In the genomic region with DNA sequence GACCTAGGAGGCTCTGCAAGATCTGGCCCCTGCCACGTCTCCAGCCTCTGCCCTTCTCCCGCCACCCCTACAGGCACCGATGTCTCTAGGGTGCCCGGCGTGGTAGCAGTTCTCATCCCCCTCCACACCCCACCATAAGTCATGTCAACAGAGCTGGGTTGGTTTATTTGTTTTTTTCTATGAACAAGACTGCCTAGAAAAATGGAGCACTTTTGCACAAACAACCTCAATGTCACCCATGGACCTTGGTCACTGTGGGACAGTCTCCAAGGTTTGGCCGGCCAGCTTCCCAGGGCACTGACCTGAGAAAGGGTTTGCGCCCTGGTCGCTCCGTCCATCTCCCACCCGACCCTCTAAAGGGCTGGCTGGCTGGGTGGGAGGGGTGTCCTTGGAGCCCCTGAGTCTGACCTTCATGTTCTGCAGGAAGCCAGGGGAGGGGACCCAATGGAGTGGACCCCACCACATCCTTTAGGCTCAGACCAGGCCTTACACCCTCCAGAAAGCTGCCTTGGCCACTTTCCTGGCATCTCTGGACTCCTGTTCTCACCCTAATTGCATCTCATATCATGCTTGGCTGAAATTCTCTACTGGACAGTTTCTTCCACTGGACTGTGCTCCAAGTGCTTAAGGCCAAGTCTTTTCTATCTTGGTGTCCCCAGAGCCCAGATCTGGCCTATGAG, we compare ENCODE assay signal across 17 cellular contexts.
"Had no signal": no experiment of that assay in that cellular context is flagged by ENCODE, and none has a peak within 500 bp of the region (broad histone marks: within the 10 kb centered on the region; RNA-seq: fewer than 3 reads in every experiment).

No MANE protein-coding gene starts in this region.

- H3K36me3 ChIP-seq: neutrophil, pancreas, uterus had no signal

- H3K4me3 ChIP-seq: pancreas, uterus had no signal

- H3K4me1 ChIP-seq: uterus had no signal

- ATAC-seq: activated CD4-positive, alpha-beta T cell treated with anti-CD3 and anti-CD28 coated beads for 36 hours; pancreas had no signal

- H3K9me3 ChIP-seq: neutrophil, pancreas, uterus had no signal

- H3K27me3 ChIP-seq: neutrophil, pancreas, uterus had no signal

- DNase-seq: activated B cell treated with CpG ODN at 0.5 μM for 24 hours; activated CD4-positive, alpha-beta memory T cell treated with anti-CD3 and anti-CD28 coated beads for 36 hours; activated CD4-positive, alpha-beta T cell treated with anti-CD3 and anti-CD28 coated beads for 36 hours; activated naive CD4-positive, alpha-beta T cell treated with Interleukin-2 at 50 U/mL for 16 hours; activated naive CD8-positive, alpha-beta T cell treated with anti-CD3 and anti-CD28 coated beads for 36 hours; activated T-cell treated with anti-CD3 and anti-CD28 coated beads, Interleukin-2, amount 50 U/mL, for 48 hours; amniotic stem cell; effector CD4-positive, alpha-beta T cell; kidney; pancreas; stimulated activated CD4-positive, alpha-beta T cell treated with anti-CD3 and anti-CD28 coated beads, Interleukin-4, amount 100 ng/mL, for 24 hours; stimulated activated naive CD4-positive, alpha-beta T cell treated with Interleukin-2 at 50 U/mL for 16 hours; T-helper 1 cell; trophoblast cell; uterus had no signal

- FAIRE-seq: endometrium, kidney, pancreas had no signal

- H3K27ac ChIP-seq: neutrophil, pancreas had no signal
